In genomic region chr1:94236630-94237290, GRCh38 we compare ENCODE assay signal across 8 cellular contexts. TPM values are rescaled to one million over a fixed set of nuclear protein-coding genes. Genes with fewer than 3 reads are reported as not detected.
DNase-seq lines count a peak whose midpoint lies in the region; ATAC-seq and TF ChIP-seq lines count a peak whose summit lies in the region.

No MANE protein-coding gene starts in this region.

- CTCF ChIA-PET in WTC11 (lab: Charles Lee), result interaction anchor here (0.6 to 3.8 kb wide), 18 partner anchors 9 to 326 kb away, joined by 3 to 72 read pairs (median 4); no protein-coding TSS in a partner anchor

- H3K27me3 ChIP-seq in osteoblast (ENCODE audit: insufficient read depth, low read length), result no peaks in the 10 kb centered on the region

- no peak overlapping the region for H3K27ac Mint-ChIP-seq in WTC11

- H3K4me3 Mint-ChIP-seq in WTC11, result peak overlapping the region; percentile 79

- no peaks in the 10 kb centered on the region for H3K36me3 Mint-ChIP-seq in WTC11

- peak; percentile 38 for ATAC-seq in GM18517 (IDR thresholded peaks at IDR 0.05; ENCODE audit: unreplicated experiment)
- peak; percentile 27 for ATAC-seq in HG03460 (IDR thresholded peaks at IDR 0.05; ENCODE audit: unreplicated experiment)
- peak; percentile 65 for ATAC-seq in WTC11

- H3K27ac ChIP-seq in osteoblast (ENCODE audit: low read depth, low read length), result peak overlapping the region; percentile 93

- H3K4me1 Mint-ChIP-seq in WTC11, result peaks cover 24% of the 10 kb centered on the region

- H3K79me2 ChIP-seq in osteoblast (ENCODE audit: insufficient read depth, low read length), result peaks cover 97% of the 10 kb centered on the region

- peaks cover 40% of the 10 kb centered on the region for H3K4me1 ChIP-seq in osteoblast (ENCODE audit: insufficient read depth, low read length)

- peak overlapping the region; percentile 95 for H3K4me3 ChIP-seq in osteoblast (ENCODE audit: insufficient read depth, low read length)

- DNase-seq in AG08395 (ENCODE audit: low spot score), result peak; percentile 21
- DNase-seq in WTC11 (ENCODE audit: low spot score), result peak; percentile 44
- peak; percentile 25 for DNase-seq in foreskin melanocyte
- DNase-seq in osteoblast (ENCODE audit: insufficient read length, low spot score, missing footprints), result peak; percentile 58
- no peak for DNase-seq in NCI-H446 (lab: John Stamatoyannopoulos, UW)
- DNase-seq in superior temporal gyrus (ENCODE audit: extremely low spot score), result no peak

- H3K36me3 ChIP-seq in osteoblast (ENCODE audit: insufficient read depth, low read length), result no peaks in the 10 kb centered on the region

- H3K27me3 Mint-ChIP-seq in WTC11 (ENCODE audit: low read depth), result peaks cover 63% of the 10 kb centered on the region

- H3K4me2 ChIP-seq in osteoblast (ENCODE audit: insufficient read depth, low read length), result peak overlapping the region; percentile 89

- peaks cover 18% of the 10 kb centered on the region for H4K20me1 ChIP-seq in osteoblast (ENCODE audit: insufficient read depth, low read length)

- peak overlapping the region; percentile 74 for H2AFZ ChIP-seq in osteoblast (ENCODE audit: low read length)

- POLR2A ChIA-PET in WTC11 (lab: Charles Lee), result interaction anchor here (1.2 to 2.2 kb wide), 2 partner anchors 11 to 188 kb away, joined by 4 to 15 read pairs; no protein-coding TSS in a partner anchor

- no peaks in the 10 kb centered on the region for H3K9me3 Mint-ChIP-seq in WTC11

- no peaks in the 10 kb centered on the region for H3K9me3 ChIP-seq in osteoblast (ENCODE audit: low read depth, low read length)

- no peak for TF ChIP-seq CTCF in WTC11 (IDR thresholded peaks at IDR 0.05)
- TF ChIP-seq CTCF in osteoblast (IDR thresholded peaks at IDR 0.05; ENCODE audit: extremely low read depth, low read depth, low read length), result peak; percentile 18

TF ChIP-seq in WTC11, 78 proteins besides CTCF, POLR2A, EP300 and RAD21:
- TF ChIP-seq ZNF121 (CRISPR knock-in tag; IDR thresholded peaks at IDR 0.05), result no peak
- peak; percentile 59; the same call in 1 of the 2 replicates for TF ChIP-seq ZNF281 (CRISPR knock-in tag; IDR thresholded peaks at IDR 0.05)
- TF ChIP-seq ZNF232 (CRISPR knock-in tag; IDR thresholded peaks at IDR 0.05), result no peak
- no peak for TF ChIP-seq ZNF396 (CRISPR knock-in tag; IDR thresholded peaks at IDR 0.05; ENCODE audit: borderline replicate concordance)
- no peak for TF ChIP-seq TEAD1 (CRISPR knock-in tag; IDR thresholded peaks at IDR 0.05)
TF ChIP-seq in WTC11: peak in this region for 1.

RNA-seq across cellular contexts. Expression of gene ARHGAP29, which starts 0.6 kb away (rescaled TPM):
- total RNA-seq in WTC11 (2021) (3.5 to 6.6 TPM (median 4.4 TPM) in 3 replicates), osteoblast (13.3 and 17.0 TPM in 2 replicates)

Comparison
In these comparisons a context has a peak if more than half of its experiments do, and no peak if none do; other contexts are left out.
1. DNase-seq: peak in AG08395 (single experiment), WTC11 (single experiment), foreskin melanocyte (single experiment) and osteoblast (single experiment); none in NCI-H446 (0 of 2) and superior temporal gyrus (single experiment).
2. Peak in every context shown above with its lines, with median percentiles within 50 percentile points of each other: ATAC-seq.